ENCODE assay signal across 11 cellular contexts in the genomic region with DNA sequence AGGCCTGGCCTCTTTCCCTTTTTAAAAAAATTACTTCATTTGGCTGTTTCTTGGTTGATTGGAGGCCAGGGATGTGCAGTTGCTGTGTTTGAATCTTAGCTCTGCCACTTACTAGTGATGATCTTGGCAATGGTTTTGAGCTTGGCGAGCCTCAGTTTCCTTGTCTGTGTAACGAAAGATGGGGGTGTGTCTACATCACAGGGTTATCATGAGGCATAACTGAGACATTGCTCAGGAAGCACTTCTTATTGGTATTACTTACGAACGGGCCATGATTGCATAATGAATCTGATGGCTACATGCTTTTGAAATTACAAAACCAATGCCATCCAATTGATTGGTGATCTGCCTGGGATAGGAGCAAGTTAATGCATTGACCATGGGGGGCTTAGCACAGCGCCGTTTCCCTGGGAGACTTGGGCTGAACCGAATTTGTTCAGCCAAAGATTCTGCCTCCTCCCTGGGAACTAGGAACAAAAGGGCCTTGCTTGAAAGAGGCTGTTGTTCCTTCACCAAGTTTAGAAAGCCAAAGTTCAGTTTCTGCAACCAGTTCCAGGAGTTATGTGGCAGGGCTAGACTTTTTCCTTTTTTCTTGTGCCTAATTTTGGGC. TPM values are rescaled to one million over a fixed set of nuclear protein-coding genes. Genes with fewer than 3 reads are reported as not detected.
A peak's percentile ranks its signal among the peaks of the same experiment; 100 is the strongest.
DNase-seq lines count a peak whose midpoint lies in the region; ATAC-seq and TF ChIP-seq lines count a peak whose summit lies in the region.
"Had no signal": no experiment of that assay in that cellular context is flagged by ENCODE, and none has a peak within 500 bp of the region (broad histone marks: within the 10 kb centered on the region; RNA-seq: fewer than 3 reads in every experiment).

No MANE protein-coding gene starts in this region.

- CTCF ChIA-PET in IMR-90 (lab: Yijun Ruan, JAX), result no interaction called here

- peak overlapping the region; percentile 1 for H3K4me3 Mint-ChIP-seq in natural killer cell

- no peak for ATAC-seq in IMR-90 (ENCODE audit: low read depth)
- no peak for ATAC-seq in natural killer cell
- ATAC-seq in body of pancreas, result no peak

- H3K27me3 Mint-ChIP-seq in natural killer cell (ENCODE audit: low read depth in 2 of 2), result no peaks in the 10 kb centered on the region

- no peak overlapping the region for H4K91ac ChIP-seq in IMR-90 (ENCODE audit: insufficient read depth, low read depth, low read length)

- H3K27ac Mint-ChIP-seq in natural killer cell, result peak overlapping the region; percentile 66 to 70

- WGBS in IMR-90 (ENCODE audit: extremely low coverage in 2 of 2, insufficient read length in 1 of 2), 2 experiments, result no CpG with 5 or more reads among the region's 7 CpGs
- 55 to 78% methylated on average over 7 of the region's 7 CpGs for WGBS in body of pancreas, 2 donors

- intact Hi-C loops in IMR-90 (cut with micrococcal nuclease), result no loop called here
- intact Hi-C loops in natural killer cell (cut with micrococcal nuclease), result no loop called here
- intact Hi-C loops in body of pancreas (cut with DNase I), result no loop called here

- H3K4me2 ChIP-seq in BLaER1 treated with 17β-estradiol and CSF1 and Interleukin-3, amounts not matched to agents 10 nM and 100 nM, result peak overlapping the region; percentile 35 to 98 (median 90)
- no peak overlapping the region for H3K4me2 ChIP-seq in IMR-90 (ENCODE audit: low read depth, low read length)

- no peak overlapping the region for H2BK5ac ChIP-seq in IMR-90 (ENCODE audit: low read depth, low read length, poor library complexity, severe bottlenecking)

- no peak overlapping the region for H3K23ac ChIP-seq in IMR-90 (ENCODE audit: low read depth, low read length)

- DNase-seq in IMR-90 (peak; percentile 39), choroid plexus epithelial cell (ENCODE audit: low read depth) (peak; percentile 59), natural killer cell (no peak), NCI-H1105 treated with DMSO at 0.1 percent for 48 hours (lab: John Stamatoyannopoulos, UW) (no peak), body of pancreas (no peak), NCI-H1048 (lab: John Stamatoyannopoulos, UW) (no peak), NK-92 (lab: John Stamatoyannopoulos, UW; ENCODE audit: unreplicated experiment) (no peak)
- DNase-seq: NCI-H2081, OCI-M1, T-helper 9 cell had no signal

- no peaks in the 10 kb centered on the region for H3K27me3 ChIP-seq in BLaER1 treated with 17β-estradiol and CSF1 and Interleukin-3, amounts not matched to agents 10 nM and 100 nM
- H3K27me3 ChIP-seq in IMR-90 (ENCODE audit: control insufficient read depth, insufficient read depth, low read length) (no peaks in the 10 kb centered on the region), body of pancreas (no peaks in the 10 kb centered on the region)

- H3K4me1 Mint-ChIP-seq in natural killer cell, result peaks cover 76 to 82% of the 10 kb centered on the region in 2 donors

- H2BK15ac ChIP-seq in IMR-90 (ENCODE audit: low read depth, low read length), result no peak overlapping the region

- no peak overlapping the region for H3K4ac ChIP-seq in IMR-90 (ENCODE audit: low read depth, low read length)

- no peak overlapping the region for H4K8ac ChIP-seq in IMR-90 (ENCODE audit: low read depth in 2 of 2, low read length in 2 of 2)

- H2AK9ac ChIP-seq in IMR-90 (replicated peaks; ENCODE audit: low read depth, low read length, poor library complexity), result no peak overlapping the region

- H3K14ac ChIP-seq in IMR-90 (replicated peaks; ENCODE audit: low read depth, low read length), result no peak overlapping the region

- H3K4me3 ChIP-seq in BLaER1 treated with 17β-estradiol and CSF1 and Interleukin-3, amounts not matched to agents 10 nM and 100 nM, result no peak overlapping the region
- no peak overlapping the region for H3K4me3 ChIP-seq in IMR-90 (ENCODE audit: insufficient read depth, low read depth, low read length)
- no peak overlapping the region for H3K4me3 ChIP-seq in choroid plexus epithelial cell (ENCODE audit: low read depth, low read length)
- no peak overlapping the region for H3K4me3 ChIP-seq in body of pancreas

- H4K5ac ChIP-seq in IMR-90 (ENCODE audit: low read depth, low read length), result no peak overlapping the region

- no peaks in the 10 kb centered on the region for H3K36me3 Mint-ChIP-seq in natural killer cell

- TF ChIP-seq POLR2A in IMR-90 (IDR thresholded peaks at IDR 0.05; ENCODE audit: low read depth, low read length), result no peak
- TF ChIP-seq POLR2A in body of pancreas (IDR thresholded peaks at IDR 0.05), result no peak

- TF ChIP-seq RAD21 in IMR-90 (IDR thresholded peaks at IDR 0.05; ENCODE audit: low read length), result no peak

- H3K36me3 ChIP-seq in BLaER1 treated with 17β-estradiol and CSF1 and Interleukin-3, amounts not matched to agents 10 nM and 100 nM, result peaks cover 17 to 59% (median 39%) of the 10 kb centered on the region in 11 experiments; a peak in 21 of 22 replicates
- H3K36me3 ChIP-seq in IMR-90 (ENCODE audit: control insufficient read depth, insufficient read depth, low read length) (no peaks in the 10 kb centered on the region; the same call in 1 of the 2 replicates), body of pancreas (replicated peaks in 1 of 2; ENCODE audit: insufficient read depth in 1 of 2, low read depth in 2 of 2) (no peaks in the 10 kb centered on the region)

- H3K18ac ChIP-seq in IMR-90 (ENCODE audit: low read depth, low read length), result no peak overlapping the region

- H3K56ac ChIP-seq in IMR-90 (ENCODE audit: extremely low read depth, insufficient read depth, low read length), result no peak overlapping the region

- no peaks in the 10 kb centered on the region for H3K9me3 ChIP-seq in BLaER1 treated with 17β-estradiol and CSF1 and Interleukin-3, amounts not matched to agents 10 nM and 100 nM (replicated peaks in 1 of 11)
- no peaks in the 10 kb centered on the region for H3K9me3 ChIP-seq in IMR-90 (ENCODE audit: control insufficient read depth, insufficient read depth, low read length)
- no peaks in the 10 kb centered on the region for H3K9me3 ChIP-seq in body of pancreas

- H3K27ac ChIP-seq in BLaER1 treated with 17β-estradiol and CSF1 and Interleukin-3, amounts not matched to agents 10 nM and 100 nM, result peak overlapping the region; percentile 65 to 98 (median 92); a peak in 21 of 22 replicates
- H3K27ac ChIP-seq in IMR-90 (ENCODE audit: insufficient read depth, low read length), result no peak overlapping the region
- H3K27ac ChIP-seq in body of pancreas, result peak overlapping the region in 2 of 4 donors; percentile 9 to 58

- no peak overlapping the region for H2BK120ac ChIP-seq in IMR-90 (ENCODE audit: low read depth, low read length)

- H2AFZ ChIP-seq in IMR-90 (replicated peaks; ENCODE audit: low read length, poor library complexity), result no peak overlapping the region

- peaks cover 98 to 100% (median 100%) of the 10 kb centered on the region in 10 experiments for H3K4me1 ChIP-seq in BLaER1 treated with 17β-estradiol and CSF1 and Interleukin-3, amounts not matched to agents 10 nM and 100 nM
- peaks cover 2% of the 10 kb centered on the region for H3K4me1 ChIP-seq in IMR-90 (ENCODE audit: control insufficient read depth, insufficient read depth, low read length)
- H3K4me1 ChIP-seq in body of pancreas, result peaks cover 46% of the 10 kb centered on the region

- H4K20me1 ChIP-seq in BLaER1 treated with 17β-estradiol and CSF1 and Interleukin-3, amounts not matched to agents 10 nM and 100 nM, result peaks cover 22 to 94% (median 44%) of the 10 kb centered on the region in 11 experiments; a peak in 19 of 22 replicates
- peaks cover 81% of the 10 kb centered on the region for H4K20me1 ChIP-seq in IMR-90 (ENCODE audit: insufficient read depth, low read length)

- TF ChIP-seq CTCF in IMR-90 (conservative IDR thresholded peaks at IDR 0.05; ENCODE audit: low read depth, low read length) (no peak), choroid plexus epithelial cell (conservative IDR thresholded peaks at IDR 0.05; ENCODE audit: low read depth, low read length) (no peak), natural killer cell (IDR thresholded peaks at IDR 0.05) (no peak), body of pancreas (IDR thresholded peaks at IDR 0.05) (no peak)

- H3K9me1 ChIP-seq in IMR-90 (ENCODE audit: insufficient read depth, low read length), result peaks cover 21% of the 10 kb centered on the region

- POLR2A ChIA-PET in IMR-90 (lab: Charles Lee; ENCODE audit: unreplicated experiment), result no interaction called here

- in situ Hi-C loops in IMR-90 (cut with MboI; ENCODE audit: low sequenced_read_pairs), result no loop called here

- H3K79me1 ChIP-seq in IMR-90 (ENCODE audit: low read depth in 1 of 2, low read length in 2 of 2), result peaks cover 40 to 84% of the 10 kb centered on the region in 2 experiments

- dilution Hi-C loops in IMR-90 (cut with HindIII; ENCODE audit: low sequenced_read_pairs, unreplicated experiment), result no loop called here

- no peak overlapping the region for H2AK5ac ChIP-seq in IMR-90 (ENCODE audit: low read depth, low read length)

- no TSS peak for BruUV-seq in IMR-90 (replicated peaks; lab: Mats Ljungman, UMichigan)

- H2BK20ac ChIP-seq in IMR-90 (ENCODE audit: low read depth, low read length), result no peak overlapping the region

- peak overlapping the region; percentile 8 to 87 (median 61); a peak in 15 of 22 replicates for H3K9ac ChIP-seq in BLaER1 treated with 17β-estradiol and CSF1 and Interleukin-3, amounts not matched to agents 10 nM and 100 nM
- no peak overlapping the region for H3K9ac ChIP-seq in IMR-90 (ENCODE audit: low read depth, low read length)

- H3K9me3 Mint-ChIP-seq in natural killer cell, result no peaks in the 10 kb centered on the region

TF ChIP-seq in IMR-90, 13 proteins besides CTCF, POLR2A, EP300 and RAD21 (continues in another document):
- TF ChIP-seq CEBPB (IDR thresholded peaks at IDR 0.05; ENCODE audit: low read depth, low read length) (peak; percentile 71), MXI1 (IDR thresholded peaks at IDR 0.05; ENCODE audit: borderline replicate concordance, low read depth, low read length) (no peak), ELK1 (IDR thresholded peaks at IDR 0.05; ENCODE audit: borderline replicate concordance, low read depth, low read length) (no peak), MAZ (IDR thresholded peaks at IDR 0.05; ENCODE audit: borderline replicate concordance, low read depth, low read length) (no peak), FOS (IDR thresholded peaks at IDR 0.05; ENCODE audit: low read depth, low read length) (no peak)

RNA-seq across cellular contexts. Expression of gene CMIP, which starts 21.8 kb away (rescaled TPM):
- total RNA-seq in IMR-90 (2012; rRNA removed) (3.2 and 3.9 TPM in 2 replicates), natural killer cell (100 to 1,000 TPM in 1 of 3 donors, 10 to 100 TPM in 2; 88.2 to 115 (median 91.5) TPM), body of pancreas (10 to 100 TPM; 18.7 to 18.8 TPM)
- 10.2 and 11.6 TPM in 2 replicates for polyA plus RNA-seq in IMR-90 (2012; rRNA removed)
- polyA plus RNA-seq in IMR-90 (2012; cell fraction: cytosol; rRNA removed), result 9.7 and 13.7 TPM in 2 replicates
- polyA plus RNA-seq in IMR-90 (2012; cell fraction: nucleus; rRNA removed; ENCODE audit: low replicate concordance), result 12.7 and 18.3 TPM in 2 replicates

Comparison
In these comparisons a context has a peak if more than half of its experiments do, and no peak if none do; other contexts are left out.
1. DNase-seq: peak in IMR-90 (single experiment) and choroid plexus epithelial cell (single experiment); none in natural killer cell (single experiment), NCI-H1105 treated with DMSO at 0.1 percent for 48 hours (single experiment), body of pancreas (0 of 4), NCI-H1048 (single experiment) and NK-92 (single experiment).
2. RNA of gene CMIP, which starts 21.8 kb away (total RNA-seq): 88.2 to 115 TPM in natural killer cell; 18.7 to 18.8 TPM in body of pancreas and 3.2 to 3.9 TPM in IMR-90; every median in the first group is over 4 times any median in the second.